8 cellular contexts compared by ENCODE assay signal in genomic region chr1:206575165-206575893, GRCh38. TPM values are rescaled to one million over a fixed set of nuclear protein-coding genes. Genes with fewer than 3 reads are reported as not detected.
A peak's percentile ranks its signal among the peaks of the same experiment; 100 is the strongest.
DNase-seq lines count a peak whose midpoint lies in the region; ATAC-seq and TF ChIP-seq lines count a peak whose summit lies in the region.

No MANE protein-coding gene starts in this region.

- H3K9me3 Mint-ChIP-seq in activated naive CD4-positive, alpha-beta T cell treated with anti-CD3 and anti-CD28 coated beads, Interleukin-2, amount 50 U/mL, for 24 hours: no peaks in the 10 kb centered on the region

- H3K4me2 ChIP-seq in Loucy (ENCODE audit: low read depth, low read length, poor library complexity, severe bottlenecking): peak overlapping the region; percentile 52

- ATAC-seq in left ventricle myocardium superior: peak; percentile 69
- ATAC-seq in HG03175 (IDR thresholded peaks at IDR 0.05; ENCODE audit: unreplicated experiment): no peak
- ATAC-seq in GM18511 (IDR thresholded peaks at IDR 0.05; ENCODE audit: unreplicated experiment): no peak

- H2AFZ ChIP-seq in Loucy (ENCODE audit: low read length): no peak overlapping the region

- H3K9me3 ChIP-seq in Loucy (ENCODE audit: insufficient read depth, low read depth, low read length): no peaks in the 10 kb centered on the region

- peak overlapping the region; percentile 33 for H3K4me3 ChIP-seq in Loucy (ENCODE audit: low read length, poor library complexity, severe bottlenecking)

- H4K20me1 ChIP-seq in Loucy (ENCODE audit: insufficient read depth, low read length, poor library complexity, severe bottlenecking): peaks cover 58% of the 10 kb centered on the region

- no peaks in the 10 kb centered on the region for H3K27me3 Mint-ChIP-seq in activated naive CD4-positive, alpha-beta T cell treated with anti-CD3 and anti-CD28 coated beads, Interleukin-2, amount 50 U/mL, for 24 hours

- peaks cover 100% of the 10 kb centered on the region for H3K79me2 ChIP-seq in Loucy (ENCODE audit: insufficient read depth, low read length)

- H3K27ac ChIP-seq in substantia nigra (ENCODE audit: low read depth, low read length, poor library complexity, severe bottlenecking): peak overlapping the region; percentile 62

- H3K27me3 ChIP-seq in Loucy (ENCODE audit: insufficient read depth, low read length, poor library complexity, severe bottlenecking): no peaks in the 10 kb centered on the region

- peak overlapping the region; percentile 100 for H3K27ac Mint-ChIP-seq in activated naive CD4-positive, alpha-beta T cell treated with anti-CD3 and anti-CD28 coated beads, Interleukin-2, amount 50 U/mL, for 24 hours

- DNase-seq in GDM1 (lab: John Stamatoyannopoulos, UW): peak; percentile 66
- peak; percentile 43 for DNase-seq in left ventricle myocardium superior
- peak in 24 of 49 donors; percentile 8 to 57 (median 30) for DNase-seq in substantia nigra (lab: John Stamatoyannopoulos, UW)
- no peak for DNase-seq in NCI-H2107 treated with DMSO at 0.1 percent for 48 hours (lab: John Stamatoyannopoulos, UW; ENCODE audit: unreplicated experiment)

- peak overlapping the region; percentile 82 for H3K4me3 Mint-ChIP-seq in activated naive CD4-positive, alpha-beta T cell treated with anti-CD3 and anti-CD28 coated beads, Interleukin-2, amount 50 U/mL, for 24 hours

- intact Hi-C loops in left ventricle myocardium superior (cut with micrococcal nuclease): loop anchor here (10.0 kb wide), 1 partner anchor 651 kb away; no protein-coding TSS in a partner anchor

- H3K4me1 ChIP-seq in Loucy (ENCODE audit: insufficient read depth, low read length, poor library complexity, severe bottlenecking): peaks cover 30% of the 10 kb centered on the region

- H3K36me3 Mint-ChIP-seq in activated naive CD4-positive, alpha-beta T cell treated with anti-CD3 and anti-CD28 coated beads, Interleukin-2, amount 50 U/mL, for 24 hours: peaks cover 41% of the 10 kb centered on the region

- peaks cover 98% of the 10 kb centered on the region for H3K4me1 Mint-ChIP-seq in activated naive CD4-positive, alpha-beta T cell treated with anti-CD3 and anti-CD28 coated beads, Interleukin-2, amount 50 U/mL, for 24 hours

- no peaks in the 10 kb centered on the region for H3F3A ChIP-seq in Loucy (ENCODE audit: low read depth)

- peaks cover 55% of the 10 kb centered on the region for H3K36me3 ChIP-seq in Loucy (ENCODE audit: insufficient read depth, low read length)

- no peak for TF ChIP-seq CTCF in Loucy (conservative IDR thresholded peaks at IDR 0.05; ENCODE audit: low read length)

- H3K9me2 ChIP-seq in Loucy (replicated peaks; ENCODE audit: low read depth, low read length): no peaks in the 10 kb centered on the region

- H3K9ac ChIP-seq in Loucy (ENCODE audit: low read depth, low read length, poor library complexity, severe bottlenecking): no peak overlapping the region

RNA-seq across cellular contexts. Expression of gene EIF2D, which starts 36.9 kb away (rescaled TPM):
- 26.4 TPM for total RNA-seq in left ventricle myocardium superior
